In genomic region chr9:120383999-120384924, GRCh38 we compare ENCODE assay signal across 1 cellular context.
TF ChIP-seq lines count a peak whose summit lies in the region.

No MANE protein-coding gene starts in this region.

TF ChIP-seq in HepG2, 621 proteins besides CTCF, POLR2A, EP300 and RAD21 (continued from another document and continues in another):
- TF ChIP-seq ZNF687 (CRISPR knock-in tag; IDR thresholded peaks at IDR 0.05) (peak; percentile 97), CEBPG (CRISPR knock-in tag; IDR thresholded peaks at IDR 0.05) (peak; percentile 68), BCL3 (CRISPR knock-in tag; IDR thresholded peaks at IDR 0.05) (0 out of 2 replicates have a peak, but pooled peaks have one; percentile 72), ETV6 (CRISPR knock-in tag; conservative IDR thresholded peaks at IDR 0.05) (no peak), ZNF772 (CRISPR knock-in tag; IDR thresholded peaks at IDR 0.05) (no peak), ZFP1 (CRISPR knock-in tag; IDR thresholded peaks at IDR 0.05) (peak; percentile 61; the same call in 1 of the 2 replicates), ZNF251 (CRISPR knock-in tag; IDR thresholded peaks at IDR 0.05) (0 out of 2 replicates have a peak, but pooled peaks have one; percentile 23), AGO1 (IDR thresholded peaks at IDR 0.05; ENCODE audit: low read depth, low read length, poor library complexity, severe bottlenecking) (no peak), SSRP1 (CRISPR knock-in tag; IDR thresholded peaks at IDR 0.05) (peak; percentile 57), JUND (CRISPR knock-in tag; IDR thresholded peaks at IDR 0.05) (peak; percentile 12; the same call in 1 of the 2 replicates), AHDC1 (CRISPR knock-in tag; IDR thresholded peaks at IDR 0.05; ENCODE audit: borderline replicate concordance) (peak; percentile 51; the same call in 1 of the 2 replicates), ZNF276 (CRISPR knock-in tag; IDR thresholded peaks at IDR 0.05; ENCODE audit: low read depth) (peak; percentile 74), HNRNPL (IDR thresholded peaks at IDR 0.05; ENCODE audit: low read depth, low read length) (peak; percentile 99), ZNF317 (CRISPR knock-in tag; IDR thresholded peaks at IDR 0.05) (0 out of 2 replicates have a peak, but pooled peaks have one; percentile 48), ZNF776 (CRISPR knock-in tag; IDR thresholded peaks at IDR 0.05) (no peak), SMAD3 (CRISPR knock-in tag; IDR thresholded peaks at IDR 0.05) (peak; percentile 79; the same call in 1 of the 2 replicates), SAFB2 (CRISPR knock-in tag; IDR thresholded peaks at IDR 0.05; ENCODE audit: borderline replicate concordance, low read depth) (no peak), LRRFIP1 (CRISPR knock-in tag; conservative IDR thresholded peaks at IDR 0.05) (no peak), ZNF138 (CRISPR knock-in tag; IDR thresholded peaks at IDR 0.05; ENCODE audit: low read depth) (no peak), WIZ (CRISPR knock-in tag; IDR thresholded peaks at IDR 0.05) (no peak), REXO4 (CRISPR knock-in tag; IDR thresholded peaks at IDR 0.05; ENCODE audit: borderline replicate concordance) (no peak), TRIM24 (CRISPR knock-in tag; IDR thresholded peaks at IDR 0.05) (no peak), ATF7 (IDR thresholded peaks at IDR 0.05) (no peak), ATF7 (CRISPR knock-in tag; IDR thresholded peaks at IDR 0.05) (0 out of 2 replicates have a peak, but pooled peaks have one; percentile 54), ZSCAN5A (CRISPR knock-in tag; IDR thresholded peaks at IDR 0.05; ENCODE audit: borderline replicate concordance) (no peak), ATF2 (CRISPR knock-in tag; IDR thresholded peaks at IDR 0.05) (peak; percentile 78), SNAI1 (CRISPR knock-in tag; IDR thresholded peaks at IDR 0.05; ENCODE audit: borderline replicate concordance) (no peak)
- TF ChIP-seq, protein P1, sequence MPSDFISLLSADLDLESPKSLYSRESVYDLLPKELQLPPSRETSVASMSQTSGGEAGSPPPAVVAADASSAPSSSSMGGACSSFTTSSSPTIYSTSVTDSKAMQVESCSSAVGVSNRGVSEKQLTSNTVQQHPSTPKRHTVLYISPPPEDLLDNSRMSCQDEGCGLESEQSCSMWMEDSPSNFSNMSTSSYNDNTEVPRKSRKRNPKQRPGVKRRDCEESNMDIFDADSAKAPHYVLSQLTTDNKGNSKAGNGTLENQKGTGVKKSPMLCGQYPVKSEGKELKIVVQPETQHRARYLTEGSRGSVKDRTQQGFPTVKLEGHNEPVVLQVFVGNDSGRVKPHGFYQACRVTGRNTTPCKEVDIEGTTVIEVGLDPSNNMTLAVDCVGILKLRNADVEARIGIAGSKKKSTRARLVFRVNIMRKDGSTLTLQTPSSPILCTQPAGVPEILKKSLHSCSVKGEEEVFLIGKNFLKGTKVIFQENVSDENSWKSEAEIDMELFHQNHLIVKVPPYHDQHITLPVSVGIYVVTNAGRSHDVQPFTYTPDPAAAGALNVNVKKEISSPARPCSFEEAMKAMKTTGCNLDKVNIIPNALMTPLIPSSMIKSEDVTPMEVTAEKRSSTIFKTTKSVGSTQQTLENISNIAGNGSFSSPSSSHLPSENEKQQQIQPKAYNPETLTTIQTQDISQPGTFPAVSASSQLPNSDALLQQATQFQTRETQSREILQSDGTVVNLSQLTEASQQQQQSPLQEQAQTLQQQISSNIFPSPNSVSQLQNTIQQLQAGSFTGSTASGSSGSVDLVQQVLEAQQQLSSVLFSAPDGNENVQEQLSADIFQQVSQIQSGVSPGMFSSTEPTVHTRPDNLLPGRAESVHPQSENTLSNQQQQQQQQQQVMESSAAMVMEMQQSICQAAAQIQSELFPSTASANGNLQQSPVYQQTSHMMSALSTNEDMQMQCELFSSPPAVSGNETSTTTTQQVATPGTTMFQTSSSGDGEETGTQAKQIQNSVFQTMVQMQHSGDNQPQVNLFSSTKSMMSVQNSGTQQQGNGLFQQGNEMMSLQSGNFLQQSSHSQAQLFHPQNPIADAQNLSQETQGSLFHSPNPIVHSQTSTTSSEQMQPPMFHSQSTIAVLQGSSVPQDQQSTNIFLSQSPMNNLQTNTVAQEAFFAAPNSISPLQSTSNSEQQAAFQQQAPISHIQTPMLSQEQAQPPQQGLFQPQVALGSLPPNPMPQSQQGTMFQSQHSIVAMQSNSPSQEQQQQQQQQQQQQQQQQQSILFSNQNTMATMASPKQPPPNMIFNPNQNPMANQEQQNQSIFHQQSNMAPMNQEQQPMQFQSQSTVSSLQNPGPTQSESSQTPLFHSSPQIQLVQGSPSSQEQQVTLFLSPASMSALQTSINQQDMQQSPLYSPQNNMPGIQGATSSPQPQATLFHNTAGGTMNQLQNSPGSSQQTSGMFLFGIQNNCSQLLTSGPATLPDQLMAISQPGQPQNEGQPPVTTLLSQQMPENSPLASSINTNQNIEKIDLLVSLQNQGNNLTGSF (CRISPR knock-in tag; IDR thresholded peaks at IDR 0.05), result peak; percentile 89
- TF ChIP-seq, protein P2, sequence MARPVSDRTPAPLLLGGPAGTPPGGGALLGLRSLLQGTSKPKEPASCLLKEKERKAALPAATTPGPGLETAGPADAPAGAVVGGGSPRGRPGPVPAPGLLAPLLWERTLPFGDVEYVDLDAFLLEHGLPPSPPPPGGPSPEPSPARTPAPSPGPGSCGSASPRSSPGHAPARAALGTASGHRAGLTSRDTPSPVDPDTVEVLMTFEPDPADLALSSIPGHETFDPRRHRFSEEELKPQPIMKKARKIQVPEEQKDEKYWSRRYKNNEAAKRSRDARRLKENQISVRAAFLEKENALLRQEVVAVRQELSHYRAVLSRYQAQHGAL (CRISPR knock-in tag; IDR thresholded peaks at IDR 0.05; ENCODE audit: not compliant biosample characterization), result no peak
